8 cellular contexts compared by ENCODE assay signal in genomic region chr6:166957087-166957804, GRCh38. TPM values are rescaled to one million over a fixed set of nuclear protein-coding genes. Genes with fewer than 3 reads are reported as not detected.
A peak's percentile ranks its signal among the peaks of the same experiment; 100 is the strongest.
DNase-seq lines count a peak whose midpoint lies in the region; ATAC-seq and TF ChIP-seq lines count a peak whose summit lies in the region.

No MANE protein-coding gene starts in this region.

- TF ChIP-seq POLR2A in lower leg skin (IDR thresholded peaks at IDR 0.05) = no peak

- peak; percentile 43 for ATAC-seq in GM21390 (IDR thresholded peaks at IDR 0.05; ENCODE audit: unreplicated experiment)

- no peaks in the 10 kb centered on the region for H3K27me3 ChIP-seq in colonic mucosa

- H3K27ac ChIP-seq in colonic mucosa = peak overlapping the region; percentile 95

- H3K9me3 Mint-ChIP-seq in stimulated activated naive CD8-positive, alpha-beta T cell treated with anti-CD3 and anti-CD28 coated beads, Interleukin-15, Interleukin-2, amounts not matched to agents 100 ng/mL and 50 ng/mL, for 24 hours = no peaks in the 10 kb centered on the region

- TF ChIP-seq CTCF in colonic mucosa (IDR thresholded peaks at IDR 0.05) (no peak), lower leg skin (IDR thresholded peaks at IDR 0.05) (no peak)

- intact Hi-C loops in colonic mucosa (cut with DNase I) = loop anchor here (5.0 kb wide), 1 partner anchor 40 kb away; the partner anchor contains the start of gene CEP43
- intact Hi-C loops in lower leg skin (cut with DNase I; ENCODE audit: low total_unique reads) = no loop called here

- H3K4me1 ChIP-seq in colonic mucosa = peaks cover 13% of the 10 kb centered on the region

- DNase-seq in GF-D8 (lab: John Stamatoyannopoulos, UW) (peak; percentile 40), HT-29 (ENCODE audit: low spot score) (peak; percentile 67), T-helper 22 cell (ENCODE audit: low read depth) (peak; percentile 43), colonic mucosa (peak; percentile 76), lower leg skin (ENCODE audit: low spot score in 2 of 2) (peak; percentile 52 to 89), NCI-H2029 treated with DMSO at 0.1 percent for 48 hours (lab: John Stamatoyannopoulos, UW) (no peak)

- H3K4me3 Mint-ChIP-seq in stimulated activated naive CD8-positive, alpha-beta T cell treated with anti-CD3 and anti-CD28 coated beads, Interleukin-15, Interleukin-2, amounts not matched to agents 100 ng/mL and 50 ng/mL, for 24 hours = peak overlapping the region; percentile 88

- WGBS in lower leg skin, 2 donors = 8 to 12% methylated on average over 22 to 25 of the region's 26 CpGs

- peak overlapping the region; percentile 79 to 97 for H3K9ac ChIP-seq in colonic mucosa (ENCODE audit: low read depth in 2 of 2, low read length in 2 of 2)

- no peaks in the 10 kb centered on the region for H3K36me3 ChIP-seq in colonic mucosa

- peak overlapping the region; percentile 96 for H3K4me3 ChIP-seq in colonic mucosa
- H3K4me3 ChIP-seq in lower leg skin (ENCODE audit: low read depth, poor library complexity, severe bottlenecking) = peak overlapping the region; percentile 75

- no peaks in the 10 kb centered on the region for H3K9me3 ChIP-seq in colonic mucosa

- peak overlapping the region; percentile 97 for H3K27ac Mint-ChIP-seq in stimulated activated naive CD8-positive, alpha-beta T cell treated with anti-CD3 and anti-CD28 coated beads, Interleukin-15, Interleukin-2, amounts not matched to agents 100 ng/mL and 50 ng/mL, for 24 hours

- H3K4me1 Mint-ChIP-seq in stimulated activated naive CD8-positive, alpha-beta T cell treated with anti-CD3 and anti-CD28 coated beads, Interleukin-15, Interleukin-2, amounts not matched to agents 100 ng/mL and 50 ng/mL, for 24 hours (ENCODE audit: low read depth) = peaks cover 64% of the 10 kb centered on the region

- peaks cover 3% of the 10 kb centered on the region for H3K36me3 Mint-ChIP-seq in stimulated activated naive CD8-positive, alpha-beta T cell treated with anti-CD3 and anti-CD28 coated beads, Interleukin-15, Interleukin-2, amounts not matched to agents 100 ng/mL and 50 ng/mL, for 24 hours (ENCODE audit: low read depth)

- no peaks in the 10 kb centered on the region for H3K27me3 Mint-ChIP-seq in stimulated activated naive CD8-positive, alpha-beta T cell treated with anti-CD3 and anti-CD28 coated beads, Interleukin-15, Interleukin-2, amounts not matched to agents 100 ng/mL and 50 ng/mL, for 24 hours

RNA-seq across cellular contexts. Expression of gene RNASET2, which starts 0.9 kb away (rescaled TPM):
- total RNA-seq in HT-29 (2014; rRNA removed; shearing (Covaris generic)) = 270 and 281 TPM in 2 replicates
- total RNA-seq in colonic mucosa = 100 to 1,000 TPM in 1 of 2 donors, 10 to 100 TPM in 1; 87.1 to 126 TPM
- 10 to 100 TPM; 42.9 to 54.3 (median 47.7) TPM for total RNA-seq in lower leg skin

RNA-seq across cellular contexts. Expression of gene CEP43, which starts 42.0 kb away (rescaled TPM):
- total RNA-seq in HT-29 (2014; rRNA removed; shearing (Covaris generic)) = 26.5 and 28.4 TPM in 2 replicates
- total RNA-seq in colonic mucosa = 10 to 100 TPM; 17.3 to 23.8 TPM
- total RNA-seq in lower leg skin = 10 to 100 TPM in 1 of 4 donors, 1 to 10 TPM in 3; 2.8 to 13.0 (median 6.4) TPM
